ENCODE assay signal across 21 cellular contexts in genomic region chr1:85815906-85816305, GRCh38.
A peak's percentile ranks its signal among the peaks of the same experiment; 100 is the strongest.
DNase-seq lines count a peak whose midpoint lies in the region; ATAC-seq, FAIRE-seq and TF ChIP-seq lines count a peak whose summit lies in the region.
"Had no signal": no experiment of that assay in that cellular context is flagged by ENCODE, and none has a peak within 500 bp of the region (broad histone marks: within the 10 kb centered on the region; RNA-seq: fewer than 3 reads in every experiment).

No MANE protein-coding gene starts in this region.

- H3K9me3 ChIP-seq in right lobe of liver: no peaks in the 10 kb centered on the region
- H3K9me3 ChIP-seq in HepG2 (ENCODE audit: low read length): no peaks in the 10 kb centered on the region
- H3K9me3 ChIP-seq in MM.1S (replicated peaks; ENCODE audit: insufficient read depth, low read length): no peaks in the 10 kb centered on the region
- H3K9me3 ChIP-seq: SK-N-SH had no signal

- POLR2A ChIA-PET in HepG2 (lab: Yijun Ruan, JAX): no interaction called here

- FAIRE-seq in HepG2 (lab: Jason Lieb, UNC): no peak
- FAIRE-seq: H54 had no signal

- TF ChIP-seq EP300 in HepG2 (IDR thresholded peaks at IDR 0.05; ENCODE audit: low read depth in 2 of 2, low read length in 2 of 2) (no peak), HepG2 (CRISPR knock-in tag; IDR thresholded peaks at IDR 0.05; ENCODE audit: borderline replicate concordance) (no peak)

- DNase-seq in right lobe of liver (peak in 2 of 3 donors; percentile 21 to 59), HepG2 (ENCODE audit: low spot score) (no peak), left cardiac atrium (peak; percentile 41), posterior vena cava (ENCODE audit: low spot score) (peak; percentile 70), head of caudate nucleus (no peak), MM.1S (no peak)
- DNase-seq: C1 segment of cervical spinal cord; CD4-positive, alpha-beta memory T cell; COR-L47; Karpas-422; MV-4-11; NCI-H1105 treated with DMSO at 0.1 percent for 48 hours; NCI-H146; NCI-H1930; NCI-H524 treated with DMSO at 0.1 percent for 48 hours; NCI-H774; SK-N-SH had no signal

- H3K36me3 ChIP-seq in right lobe of liver: no peaks in the 10 kb centered on the region
- no peaks in the 10 kb centered on the region for H3K36me3 ChIP-seq in HepG2 (replicated peaks in 1 of 2; ENCODE audit: control insufficient read depth in 1 of 2, insufficient read depth in 2 of 2, low read length in 2 of 2)
- H3K36me3 ChIP-seq in MM.1S (replicated peaks; ENCODE audit: insufficient read depth, low read length): no peaks in the 10 kb centered on the region

- H3K9me2 ChIP-seq in MM.1S (replicated peaks; ENCODE audit: insufficient read depth, low read length): no peaks in the 10 kb centered on the region; the same call in 1 of the 2 replicates
- H3K9me2 ChIP-seq: SK-N-SH had no signal

- H3K4me3 ChIP-seq in right lobe of liver (no peak overlapping the region), HepG2 (replicated peaks in 1 of 3; ENCODE audit: insufficient read depth in 1 of 3, low read depth in 2 of 3, low read length in 3 of 3) (no peak overlapping the region), MM.1S (ENCODE audit: low read length) (no peak overlapping the region)

- no peak overlapping the region for H3K4me2 ChIP-seq in HepG2 (ENCODE audit: low read depth, low read length)
- no peak overlapping the region for H3K4me2 ChIP-seq in MM.1S (ENCODE audit: low read depth, low read length)
- H3K4me2 ChIP-seq: SK-N-SH had no signal

- H3K79me2 ChIP-seq in HepG2 (ENCODE audit: insufficient read depth, low read length) (no peaks in the 10 kb centered on the region), MM.1S (ENCODE audit: low read length) (no peaks in the 10 kb centered on the region)

- H4K20me1 ChIP-seq in HepG2 (ENCODE audit: insufficient read depth, low read length) (no peaks in the 10 kb centered on the region), MM.1S (ENCODE audit: insufficient read depth, low read length) (no peaks in the 10 kb centered on the region)

- no peaks in the 10 kb centered on the region for H3F3A ChIP-seq in MM.1S (ENCODE audit: insufficient read depth, low read length)

- CTCF ChIA-PET in HepG2 (lab: Yijun Ruan, JAX; ENCODE audit: low intra/inter-chr PET ratio, low total read pairs): no interaction called here

- H3K27me3 ChIP-seq in right lobe of liver: no peaks in the 10 kb centered on the region
- H3K27me3 ChIP-seq in HepG2 (ENCODE audit: control insufficient read depth in 1 of 2, insufficient read depth in 2 of 2, low read length in 2 of 2): no peaks in the 10 kb centered on the region
- H3K27me3 ChIP-seq in MM.1S (replicated peaks; ENCODE audit: insufficient read depth, low read length): no peaks in the 10 kb centered on the region

- 39% methylated on average over 2 of the region's 2 CpGs for WGBS in right lobe of liver (ENCODE audit: insufficient coverage, low coverage, low lambda C conversion rate, missing lambda C conversion rate)
- WGBS in HepG2 (ENCODE audit: low lambda C conversion rate): 3% methylated on average over 2 of the region's 2 CpGs

- TF ChIP-seq RAD21 in HepG2 (CRISPR knock-in tag; IDR thresholded peaks at IDR 0.05): no peak

- ATAC-seq in right lobe of liver (peak in 3 of 4 donors; percentile 43 to 63 (median 61)), HepG2 (no peak), left cardiac atrium (peak; percentile 41 to 45), HG03432 (IDR thresholded peaks at IDR 0.05; ENCODE audit: unreplicated experiment) (no peak)
- ATAC-seq: Panc1 had no signal

- H3K4me1 ChIP-seq in right lobe of liver (no peaks in the 10 kb centered on the region), HepG2 (ENCODE audit: insufficient read depth, low read length) (no peaks in the 10 kb centered on the region), MM.1S (ENCODE audit: low read length) (no peaks in the 10 kb centered on the region)

- TF ChIP-seq POLR2A in right lobe of liver (IDR thresholded peaks at IDR 0.05) (no peak), HepG2 (IDR thresholded peaks at IDR 0.05; ENCODE audit: insufficient read depth in 1 of 2, low read depth in 2 of 2, low read length in 2 of 2) (no peak)

- H3K9ac ChIP-seq in HepG2 (ENCODE audit: insufficient read depth, low read depth, low read length): no peak overlapping the region
- H3K9ac ChIP-seq in MM.1S (ENCODE audit: low read length): no peak overlapping the region
- H3K9ac ChIP-seq: SK-N-SH had no signal

- in situ Hi-C loops in HepG2 (cut with HindIII; ENCODE audit: extremely low pct_ligation_motif_present, low pct_unique_long_range_greater_than_20kb): no loop called here

- no TSS peak for BruUV-seq in HepG2 (replicated peaks; lab: Mats Ljungman, UMichigan)

- no peak overlapping the region for H3K27ac ChIP-seq in right lobe of liver
- H3K27ac ChIP-seq in HepG2 (ENCODE audit: extremely low read length, insufficient read depth, low read length): no peak overlapping the region
- no peak overlapping the region for H3K27ac ChIP-seq in MM.1S (ENCODE audit: low read length)
- H3K27ac ChIP-seq: RWPE1 had no signal

- intact Hi-C loops in right lobe of liver (cut with DNase I) (no loop called here), HepG2 (cut with micrococcal nuclease; ENCODE audit: unreplicated experiment) (no loop called here), left cardiac atrium (cut with DNase I) (no loop called here), posterior vena cava (cut with DNase I) (no loop called here), head of caudate nucleus (cut with DNase I) (no loop called here)

- H2AFZ ChIP-seq in HepG2 (ENCODE audit: low read length): no peak overlapping the region
- no peak overlapping the region for H2AFZ ChIP-seq in MM.1S (ENCODE audit: low read length)

- TF ChIP-seq CTCF in right lobe of liver (IDR thresholded peaks at IDR 0.05) (no peak), HepG2 (CRISPR knock-in tag; IDR thresholded peaks at IDR 0.05) (no peak), MM.1S (IDR thresholded peaks at IDR 0.05; ENCODE audit: low read length) (no peak)

TF ChIP-seq in HepG2, 621 proteins besides CTCF, POLR2A, EP300 and RAD21 (continues in another document):
- TF ChIP-seq, protein P1, sequence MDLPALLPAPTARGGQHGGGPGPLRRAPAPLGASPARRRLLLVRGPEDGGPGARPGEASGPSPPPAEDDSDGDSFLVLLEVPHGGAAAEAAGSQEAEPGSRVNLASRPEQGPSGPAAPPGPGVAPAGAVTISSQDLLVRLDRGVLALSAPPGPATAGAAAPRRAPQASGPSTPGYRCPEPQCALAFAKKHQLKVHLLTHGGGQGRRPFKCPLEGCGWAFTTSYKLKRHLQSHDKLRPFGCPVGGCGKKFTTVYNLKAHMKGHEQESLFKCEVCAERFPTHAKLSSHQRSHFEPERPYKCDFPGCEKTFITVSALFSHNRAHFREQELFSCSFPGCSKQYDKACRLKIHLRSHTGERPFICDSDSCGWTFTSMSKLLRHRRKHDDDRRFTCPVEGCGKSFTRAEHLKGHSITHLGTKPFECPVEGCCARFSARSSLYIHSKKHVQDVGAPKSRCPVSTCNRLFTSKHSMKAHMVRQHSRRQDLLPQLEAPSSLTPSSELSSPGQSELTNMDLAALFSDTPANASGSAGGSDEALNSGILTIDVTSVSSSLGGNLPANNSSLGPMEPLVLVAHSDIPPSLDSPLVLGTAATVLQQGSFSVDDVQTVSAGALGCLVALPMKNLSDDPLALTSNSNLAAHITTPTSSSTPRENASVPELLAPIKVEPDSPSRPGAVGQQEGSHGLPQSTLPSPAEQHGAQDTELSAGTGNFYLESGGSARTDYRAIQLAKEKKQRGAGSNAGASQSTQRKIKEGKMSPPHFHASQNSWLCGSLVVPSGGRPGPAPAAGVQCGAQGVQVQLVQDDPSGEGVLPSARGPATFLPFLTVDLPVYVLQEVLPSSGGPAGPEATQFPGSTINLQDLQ (CRISPR knock-in tag; IDR thresholded peaks at IDR 0.05): no peak
- TF ChIP-seq ZNF17 (CRISPR knock-in tag; IDR thresholded peaks at IDR 0.05) (no peak), RERE (CRISPR knock-in tag; IDR thresholded peaks at IDR 0.05; ENCODE audit: low read depth) (no peak), GLI4 (CRISPR knock-in tag; IDR thresholded peaks at IDR 0.05; ENCODE audit: borderline replicate concordance) (no peak), STAT5B (CRISPR knock-in tag; IDR thresholded peaks at IDR 0.05) (no peak), ZBTB7A (CRISPR knock-in tag; IDR thresholded peaks at IDR 0.05) (no peak), ZNF563 (CRISPR knock-in tag; IDR thresholded peaks at IDR 0.05) (no peak)

Comparison
In these comparisons a context has a peak if more than half of its experiments do, and no peak if none do; other contexts are left out.
1. ATAC-seq: peak in right lobe of liver (3 of 4) and left cardiac atrium (2 of 2); none in HepG2 (single experiment) and HG03432 (single experiment).
2. DNase-seq: peak in right lobe of liver (2 of 3), left cardiac atrium (single experiment) and posterior vena cava (single experiment); none in HepG2 (single experiment), head of caudate nucleus (0 of 42) and MM.1S (single experiment).